ENCODE assay signal across 1 cellular context in the genomic region with DNA sequence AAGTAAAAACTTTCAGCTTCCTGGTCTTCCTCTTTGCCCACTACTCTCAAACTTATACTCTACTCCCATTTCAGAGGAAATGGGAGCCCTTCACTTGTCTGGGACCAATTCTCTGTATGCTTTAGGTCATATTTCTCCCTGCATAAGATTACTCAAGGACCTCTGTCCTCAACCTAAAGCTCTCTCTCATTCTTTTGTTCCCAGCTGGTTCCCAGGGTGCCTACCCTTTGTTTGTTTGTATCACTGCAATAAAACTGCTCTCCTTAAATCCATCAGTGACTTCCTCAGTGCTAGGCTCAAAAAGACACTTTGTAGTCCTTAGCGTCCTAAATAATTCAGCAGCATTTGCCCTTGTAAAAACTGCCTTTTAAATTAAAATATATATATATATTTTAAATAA.
TF ChIP-seq lines count a peak whose summit lies in the region.

No MANE protein-coding gene starts in this region.

TF ChIP-seq in endothelial cell of umbilical vein, 7 proteins besides CTCF, POLR2A, EP300 and RAD21:
- no peak for TF ChIP-seq MYC (IDR thresholded peaks at IDR 0.05; ENCODE audit: low read depth, low read length)
- TF ChIP-seq, protein P1, sequence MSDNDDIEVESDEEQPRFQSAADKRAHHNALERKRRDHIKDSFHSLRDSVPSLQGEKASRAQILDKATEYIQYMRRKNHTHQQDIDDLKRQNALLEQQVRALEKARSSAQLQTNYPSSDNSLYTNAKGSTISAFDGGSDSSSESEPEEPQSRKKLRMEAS (IDR thresholded peaks at IDR 0.05; ENCODE audit: insufficient read depth, insufficient read length): no peak
- no peak for TF ChIP-seq JUN (IDR thresholded peaks at IDR 0.05; ENCODE audit: borderline replicate concordance, insufficient read depth, insufficient read length, low read depth)
- TF ChIP-seq GATA2 (IDR thresholded peaks at IDR 0.05; ENCODE audit: insufficient read depth, insufficient read length, low read depth, low read length): no peak
- no peak for TF ChIP-seq FOS (IDR thresholded peaks at IDR 0.05; ENCODE audit: borderline replicate concordance, insufficient read depth, low read length)
- no peak for TF ChIP-seq EZH2 (IDR thresholded peaks at IDR 0.05; ENCODE audit: borderline replicate concordance, low read depth, low read length, severe bottlenecking)
- TF ChIP-seq POLR2AphosphoS5 (IDR thresholded peaks at IDR 0.05; ENCODE audit: insufficient read depth, low read depth, low read length): no peak
TF ChIP-seq in endothelial cell of umbilical vein: peak in this region for 0.
